In the genomic region with DNA sequence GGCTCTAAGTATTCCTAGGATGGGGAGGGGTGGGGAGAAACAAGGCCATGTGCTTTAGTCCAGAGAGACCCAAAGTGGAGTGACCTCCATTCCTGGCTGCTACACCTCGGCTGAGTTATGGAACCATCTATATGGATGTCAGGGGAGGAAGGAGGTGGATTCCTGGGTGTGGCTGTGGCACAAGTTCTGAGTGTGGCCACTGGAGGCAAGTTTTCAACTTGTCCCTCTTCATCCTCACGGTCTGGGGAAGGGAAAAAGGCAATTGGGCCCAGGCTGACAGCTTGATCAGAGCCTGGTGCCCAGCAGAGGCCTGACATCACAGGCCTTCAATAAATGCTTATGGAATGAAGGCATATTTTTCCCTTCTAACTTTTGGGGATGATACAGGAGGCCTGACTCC, we compare ENCODE assay signal across 1 cellular context.
TF ChIP-seq lines count a peak whose summit lies in the region.

No MANE protein-coding gene starts in this region.

TF ChIP-seq in GM23338, 12 proteins besides CTCF, POLR2A, EP300 and RAD21:
- TF ChIP-seq, protein P1, sequence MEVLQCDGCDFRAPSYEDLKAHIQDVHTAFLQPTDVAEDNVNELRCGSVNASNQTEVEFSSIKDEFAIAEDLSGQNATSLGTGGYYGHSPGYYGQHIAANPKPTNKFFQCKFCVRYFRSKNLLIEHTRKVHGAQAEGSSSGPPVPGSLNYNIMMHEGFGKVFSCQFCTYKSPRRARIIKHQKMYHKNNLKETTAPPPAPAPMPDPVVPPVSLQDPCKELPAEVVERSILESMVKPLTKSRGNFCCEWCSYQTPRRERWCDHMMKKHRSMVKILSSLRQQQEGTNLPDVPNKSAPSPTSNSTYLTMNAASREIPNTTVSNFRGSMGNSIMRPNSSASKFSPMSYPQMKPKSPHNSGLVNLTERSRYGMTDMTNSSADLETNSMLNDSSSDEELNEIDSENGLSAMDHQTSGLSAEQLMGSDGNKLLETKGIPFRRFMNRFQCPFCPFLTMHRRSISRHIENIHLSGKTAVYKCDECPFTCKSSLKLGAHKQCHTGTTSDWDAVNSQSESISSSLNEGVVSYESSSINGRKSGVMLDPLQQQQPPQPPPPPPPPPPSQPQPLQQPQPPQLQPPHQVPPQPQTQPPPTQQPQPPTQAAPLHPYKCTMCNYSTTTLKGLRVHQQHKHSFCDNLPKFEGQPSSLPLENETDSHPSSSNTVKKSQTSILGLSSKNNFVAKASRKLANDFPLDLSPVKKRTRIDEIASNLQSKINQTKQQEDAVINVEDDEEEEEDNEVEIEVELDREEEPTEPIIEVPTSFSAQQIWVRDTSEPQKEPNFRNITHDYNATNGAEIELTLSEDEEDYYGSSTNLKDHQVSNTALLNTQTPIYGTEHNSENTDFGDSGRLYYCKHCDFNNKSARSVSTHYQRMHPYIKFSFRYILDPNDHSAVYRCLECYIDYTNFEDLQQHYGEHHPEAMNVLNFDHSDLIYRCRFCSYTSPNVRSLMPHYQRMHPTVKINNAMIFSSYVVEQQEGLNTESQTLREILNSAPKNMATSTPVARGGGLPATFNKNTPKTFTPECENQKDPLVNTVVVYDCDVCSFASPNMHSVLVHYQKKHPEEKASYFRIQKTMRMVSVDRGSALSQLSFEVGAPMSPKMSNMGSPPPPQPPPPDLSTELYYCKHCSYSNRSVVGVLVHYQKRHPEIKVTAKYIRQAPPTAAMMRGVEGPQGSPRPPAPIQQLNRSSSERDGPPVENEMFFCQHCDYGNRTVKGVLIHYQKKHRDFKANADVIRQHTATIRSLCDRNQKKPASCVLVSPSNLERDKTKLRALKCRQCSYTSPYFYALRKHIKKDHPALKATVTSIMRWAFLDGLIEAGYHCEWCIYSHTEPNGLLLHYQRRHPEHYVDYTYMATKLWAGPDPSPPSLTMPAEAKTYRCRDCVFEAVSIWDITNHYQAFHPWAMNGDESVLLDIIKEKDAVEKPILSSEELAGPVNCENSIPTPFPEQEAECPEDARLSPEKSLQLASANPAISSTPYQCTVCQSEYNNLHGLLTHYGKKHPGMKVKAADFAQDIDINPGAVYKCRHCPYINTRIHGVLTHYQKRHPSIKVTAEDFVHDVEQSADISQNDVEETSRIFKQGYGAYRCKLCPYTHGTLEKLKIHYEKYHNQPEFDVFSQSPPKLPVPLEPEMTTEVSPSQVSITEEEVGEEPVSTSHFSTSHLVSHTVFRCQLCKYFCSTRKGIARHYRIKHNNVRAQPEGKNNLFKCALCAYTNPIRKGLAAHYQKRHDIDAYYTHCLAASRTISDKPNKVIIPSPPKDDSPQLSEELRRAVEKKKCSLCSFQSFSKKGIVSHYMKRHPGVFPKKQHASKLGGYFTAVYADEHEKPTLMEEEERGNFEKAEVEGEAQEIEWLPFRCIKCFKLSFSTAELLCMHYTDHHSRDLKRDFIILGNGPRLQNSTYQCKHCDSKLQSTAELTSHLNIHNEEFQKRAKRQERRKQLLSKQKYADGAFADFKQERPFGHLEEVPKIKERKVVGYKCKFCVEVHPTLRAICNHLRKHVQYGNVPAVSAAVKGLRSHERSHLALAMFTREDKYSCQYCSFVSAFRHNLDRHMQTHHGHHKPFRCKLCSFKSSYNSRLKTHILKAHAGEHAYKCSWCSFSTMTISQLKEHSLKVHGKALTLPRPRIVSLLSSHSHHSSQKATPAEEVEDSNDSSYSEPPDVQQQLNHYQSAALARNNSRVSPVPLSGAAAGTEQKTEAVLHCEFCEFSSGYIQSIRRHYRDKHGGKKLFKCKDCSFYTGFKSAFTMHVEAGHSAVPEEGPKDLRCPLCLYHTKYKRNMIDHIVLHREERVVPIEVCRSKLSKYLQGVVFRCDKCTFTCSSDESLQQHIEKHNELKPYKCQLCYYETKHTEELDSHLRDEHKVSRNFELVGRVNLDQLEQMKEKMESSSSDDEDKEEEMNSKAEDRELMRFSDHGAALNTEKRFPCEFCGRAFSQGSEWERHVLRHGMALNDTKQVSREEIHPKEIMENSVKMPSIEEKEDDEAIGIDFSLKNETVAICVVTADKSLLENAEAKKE (CRISPR knock-in tag; IDR thresholded peaks at IDR 0.05), result no peak
- TF ChIP-seq STAT1 (IDR thresholded peaks at IDR 0.05; ENCODE audit: unreplicated experiment) (no peak), EZH2phosphoT487 (IDR thresholded peaks at IDR 0.05; ENCODE audit: unreplicated experiment) (no peak), ZNF114 (CRISPR knock-in tag; IDR thresholded peaks at IDR 0.05) (no peak), EZH2 (IDR thresholded peaks at IDR 0.05; ENCODE audit: low read depth, unreplicated experiment) (no peak), JUNB (IDR thresholded peaks at IDR 0.05; ENCODE audit: unreplicated experiment) (no peak), ZNF331 (CRISPR knock-in tag; IDR thresholded peaks at IDR 0.05; ENCODE audit: low read depth) (no peak), POLR2AphosphoS5 (IDR thresholded peaks at IDR 0.05; ENCODE audit: low read depth) (no peak), CREB1 (CRISPR knock-in tag; IDR thresholded peaks at IDR 0.05; ENCODE audit: low read depth) (no peak), NANOG (IDR thresholded peaks at IDR 0.05; ENCODE audit: borderline replicate concordance) (no peak)
- TF ChIP-seq, protein P2, sequence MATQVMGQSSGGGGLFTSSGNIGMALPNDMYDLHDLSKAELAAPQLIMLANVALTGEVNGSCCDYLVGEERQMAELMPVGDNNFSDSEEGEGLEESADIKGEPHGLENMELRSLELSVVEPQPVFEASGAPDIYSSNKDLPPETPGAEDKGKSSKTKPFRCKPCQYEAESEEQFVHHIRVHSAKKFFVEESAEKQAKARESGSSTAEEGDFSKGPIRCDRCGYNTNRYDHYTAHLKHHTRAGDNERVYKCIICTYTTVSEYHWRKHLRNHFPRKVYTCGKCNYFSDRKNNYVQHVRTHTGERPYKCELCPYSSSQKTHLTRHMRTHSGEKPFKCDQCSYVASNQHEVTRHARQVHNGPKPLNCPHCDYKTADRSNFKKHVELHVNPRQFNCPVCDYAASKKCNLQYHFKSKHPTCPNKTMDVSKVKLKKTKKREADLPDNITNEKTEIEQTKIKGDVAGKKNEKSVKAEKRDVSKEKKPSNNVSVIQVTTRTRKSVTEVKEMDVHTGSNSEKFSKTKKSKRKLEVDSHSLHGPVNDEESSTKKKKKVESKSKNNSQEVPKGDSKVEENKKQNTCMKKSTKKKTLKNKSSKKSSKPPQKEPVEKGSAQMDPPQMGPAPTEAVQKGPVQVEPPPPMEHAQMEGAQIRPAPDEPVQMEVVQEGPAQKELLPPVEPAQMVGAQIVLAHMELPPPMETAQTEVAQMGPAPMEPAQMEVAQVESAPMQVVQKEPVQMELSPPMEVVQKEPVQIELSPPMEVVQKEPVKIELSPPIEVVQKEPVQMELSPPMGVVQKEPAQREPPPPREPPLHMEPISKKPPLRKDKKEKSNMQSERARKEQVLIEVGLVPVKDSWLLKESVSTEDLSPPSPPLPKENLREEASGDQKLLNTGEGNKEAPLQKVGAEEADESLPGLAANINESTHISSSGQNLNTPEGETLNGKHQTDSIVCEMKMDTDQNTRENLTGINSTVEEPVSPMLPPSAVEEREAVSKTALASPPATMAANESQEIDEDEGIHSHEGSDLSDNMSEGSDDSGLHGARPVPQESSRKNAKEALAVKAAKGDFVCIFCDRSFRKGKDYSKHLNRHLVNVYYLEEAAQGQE (IDR thresholded peaks at IDR 0.05; ENCODE audit: unreplicated experiment), result no peak
- TF ChIP-seq, protein P3, sequence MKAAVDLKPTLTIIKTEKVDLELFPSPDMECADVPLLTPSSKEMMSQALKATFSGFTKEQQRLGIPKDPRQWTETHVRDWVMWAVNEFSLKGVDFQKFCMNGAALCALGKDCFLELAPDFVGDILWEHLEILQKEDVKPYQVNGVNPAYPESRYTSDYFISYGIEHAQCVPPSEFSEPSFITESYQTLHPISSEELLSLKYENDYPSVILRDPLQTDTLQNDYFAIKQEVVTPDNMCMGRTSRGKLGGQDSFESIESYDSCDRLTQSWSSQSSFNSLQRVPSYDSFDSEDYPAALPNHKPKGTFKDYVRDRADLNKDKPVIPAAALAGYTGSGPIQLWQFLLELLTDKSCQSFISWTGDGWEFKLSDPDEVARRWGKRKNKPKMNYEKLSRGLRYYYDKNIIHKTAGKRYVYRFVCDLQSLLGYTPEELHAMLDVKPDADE (IDR thresholded peaks at IDR 0.05), result no peak
